ENCODE assay signal across 18 cellular contexts in genomic region chr13:26500618-26501320, GRCh38.
"Had no signal": no experiment of that assay in that cellular context is flagged by ENCODE, and none has a peak within 500 bp of the region (broad histone marks: within the 10 kb centered on the region; RNA-seq: fewer than 3 reads in every experiment).

No MANE protein-coding gene starts in this region.

- H3K9me3 Mint-ChIP-seq: activated naive CD4-positive, alpha-beta T cell treated with anti-CD3 and anti-CD28 coated beads, Interleukin-2, amount 50 U/mL, for 24 hours; natural killer cell; stimulated activated memory B cell treated with anti-CD40 and anti-IgM and Interleukin-4, amounts not matched to agents 10 μg/mL and 1 μg/mL and 100 μg/mL, for 72 hours had no signal

- H3K36me3 ChIP-seq: tibial nerve, uterus had no signal

- ATAC-seq: natural killer cell; stimulated activated memory B cell treated with anti-CD40 and anti-IgM and Interleukin-4, amounts not matched to agents 10 μg/mL and 1 μg/mL and 100 μg/mL, for 72 hours had no signal

- H3K27ac Mint-ChIP-seq: activated naive CD4-positive, alpha-beta T cell treated with anti-CD3 and anti-CD28 coated beads, Interleukin-2, amount 50 U/mL, for 24 hours; natural killer cell; stimulated activated memory B cell treated with anti-CD40 and anti-IgM and Interleukin-4, amounts not matched to agents 10 μg/mL and 1 μg/mL and 100 μg/mL, for 72 hours had no signal

- H3K27ac ChIP-seq: tibial nerve, uterus had no signal

- H3K4me1 ChIP-seq: uterus had no signal

- H3K27me3 ChIP-seq: tibial nerve, uterus had no signal

- H3K4me3 Mint-ChIP-seq: activated naive CD4-positive, alpha-beta T cell treated with anti-CD3 and anti-CD28 coated beads, Interleukin-2, amount 50 U/mL, for 24 hours; brain; natural killer cell; stimulated activated memory B cell treated with anti-CD40 and anti-IgM and Interleukin-4, amounts not matched to agents 10 μg/mL and 1 μg/mL and 100 μg/mL, for 72 hours had no signal

- DNase-seq: activated CD4-positive, alpha-beta T cell treated with anti-CD3 and anti-CD28 coated beads, Interleukin-2, amount 50 U/mL, for 48 hours; activated CD4-positive, CD25-positive, alpha-beta regulatory T cell treated with anti-CD3 and anti-CD28 coated beads, Interleukin-2, amount 50 U/mL, for 72 hours; activated T-cell treated with anti-CD3 and anti-CD28 coated beads, Interleukin-2, amount 50 U/mL, for 1 hour; amygdala; cortex of kidney; effector CD8-positive, alpha-beta T cell; foreskin fibroblast; glutamatergic neuron; mesenchymal stem cell; natural killer cell; retina; stimulated activated CD4-positive, alpha-beta T cell treated with anti-CD3 and anti-CD28 coated beads, Interleukin-2, amount 100 ng/mL, for 48 hours; T-helper 9 cell; uterus had no signal

- H3K9me3 ChIP-seq: tibial nerve, uterus had no signal

- H3K4me3 ChIP-seq: tibial nerve, uterus had no signal

- H3K4me1 Mint-ChIP-seq: natural killer cell; stimulated activated memory B cell treated with anti-CD40 and anti-IgM and Interleukin-4, amounts not matched to agents 10 μg/mL and 1 μg/mL and 100 μg/mL, for 72 hours had no signal

- H3K36me3 Mint-ChIP-seq: activated naive CD4-positive, alpha-beta T cell treated with anti-CD3 and anti-CD28 coated beads, Interleukin-2, amount 50 U/mL, for 24 hours; brain; natural killer cell; stimulated activated memory B cell treated with anti-CD40 and anti-IgM and Interleukin-4, amounts not matched to agents 10 μg/mL and 1 μg/mL and 100 μg/mL, for 72 hours had no signal

- H3K27me3 Mint-ChIP-seq: brain had no signal
